26 cellular contexts compared by ENCODE assay signal in genomic region chr11:116282481-116282880, GRCh38.
"Had no signal": no experiment of that assay in that cellular context is flagged by ENCODE, and none has a peak within 500 bp of the region (broad histone marks: within the 10 kb centered on the region; RNA-seq: fewer than 3 reads in every experiment).

No MANE protein-coding gene starts in this region.

- H3K36me3 ChIP-seq: ovary, right lobe of liver, sigmoid colon, stomach, thoracic aorta, thyroid gland, tibial nerve, upper lobe of left lung, uterus had no signal

- H3K4me1 ChIP-seq: parathyroid adenoma, psoas muscle, right lobe of liver, sigmoid colon, stomach, thyroid gland, tibial nerve, upper lobe of left lung, uterus had no signal

- H3K4me3 ChIP-seq: ovary, psoas muscle, right lobe of liver, sigmoid colon, stomach, thoracic aorta, thyroid gland, tibial nerve, upper lobe of left lung, uterus had no signal

- H3K9me3 ChIP-seq: ovary, psoas muscle, right lobe of liver, sigmoid colon, stomach, thoracic aorta, thyroid gland, tibial nerve, upper lobe of left lung, uterus had no signal

- H3K27ac ChIP-seq: ovary, parathyroid adenoma, psoas muscle, right lobe of liver, sigmoid colon, stomach, thoracic aorta, thyroid gland, tibial nerve, upper lobe of left lung, uterus had no signal

- DNase-seq: naive thymus-derived CD8-positive, alpha-beta T cell; nephron progenitor cell; occipital lobe; ovary; posterior cingulate gyrus; psoas muscle; right cardiac atrium; right lobe of liver; sigmoid colon; small intestine; stimulated activated CD4-positive, alpha-beta T cell treated with anti-CD3 and anti-CD28 coated beads, Interleukin-15, amount 100 ng/mL, for 24 hours; stimulated activated CD4-positive, alpha-beta T cell treated with anti-CD3 and anti-CD28 coated beads, Interleukin-2, amount 100 ng/mL, for 24 hours; stimulated activated CD4-positive, alpha-beta T cell treated with anti-CD3 and anti-CD28 coated beads, Interleukin-2, amount 100 ng/mL, for 48 hours; stimulated activated CD4-positive, alpha-beta T cell treated with anti-CD3 and anti-CD28 coated beads, Interleukin-4, amount 100 ng/mL, for 24 hours; stimulated activated naive B cell treated with anti-CD40 and anti-IgM and Interleukin-4, amounts not matched to agents 10 μg/mL and 1 μg/mL and 100 μg/mL, for 72 hours; stimulated activated naive CD4-positive, alpha-beta T cell treated with Interleukin-2 at 50 U/mL for 16 hours; stomach; thyroid gland; trophoblast cell; upper lobe of left lung; uterus had no signal

- H3K27me3 ChIP-seq: ovary, right lobe of liver, sigmoid colon, stomach, thyroid gland, tibial nerve, upper lobe of left lung, uterus had no signal

- ATAC-seq: naive thymus-derived CD8-positive, alpha-beta T cell; natural killer cell treated with Interleukin-12 subunit alpha and Interleukin-12 subunit beta and Interleukin-15 and Interleukin-18, amount 100 ng/mL, for 72 hours; psoas muscle; right lobe of liver; stimulated activated effector memory CD8-positive, alpha-beta T cell treated with anti-CD3 and anti-CD28 coated beads, Interleukin-12 subunit alpha, Interleukin-12 subunit beta, amount 100 ng/mL, for 72 hours; stimulated activated naive B cell treated with anti-CD40 and anti-IgM and Interleukin-4, amounts not matched to agents 10 μg/mL and 1 μg/mL and 100 μg/mL, for 72 hours had no signal
